In the genomic region with DNA sequence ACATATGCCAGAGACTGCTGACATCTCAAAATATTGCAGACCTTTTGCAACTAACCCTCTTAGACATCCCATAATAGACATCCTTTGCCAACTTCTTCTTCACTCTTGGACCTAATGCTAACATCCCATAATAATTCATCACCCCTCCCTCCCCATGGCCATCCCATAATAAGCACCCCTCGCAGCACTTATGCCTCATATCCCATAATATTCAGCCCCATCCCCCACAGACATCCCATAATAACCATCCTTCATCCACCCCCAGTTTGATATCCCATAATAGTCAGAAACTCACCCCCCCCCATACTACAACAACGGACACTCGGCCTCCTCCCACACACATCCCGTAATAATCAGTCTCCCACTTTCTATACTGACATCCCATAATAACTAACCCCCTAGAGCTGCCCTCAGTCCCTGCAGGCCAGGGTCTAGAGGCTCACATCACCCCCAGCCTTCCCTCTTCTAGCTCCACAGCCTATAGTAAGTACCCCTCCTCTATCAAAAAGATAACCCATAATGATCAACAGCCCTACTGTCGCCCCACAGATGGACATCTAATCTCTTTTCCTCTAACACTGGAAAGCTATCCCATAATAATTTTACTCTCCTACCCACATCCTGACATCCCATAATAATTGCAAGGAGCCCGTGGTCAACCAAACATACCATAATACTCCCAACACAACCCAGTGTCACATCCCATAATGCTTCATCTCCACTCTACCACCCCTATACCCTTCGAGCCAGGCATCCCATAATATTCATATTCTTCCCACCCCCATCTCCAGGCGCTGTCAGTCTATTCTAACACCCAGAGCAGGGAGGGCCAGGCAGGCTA, we compare ENCODE assay signal across 2 cellular contexts.
TF ChIP-seq lines count a peak whose summit lies in the region.

No MANE protein-coding gene starts in this region.

TF ChIP-seq in HEK293, 187 proteins besides CTCF, POLR2A, EP300 and RAD21 (continues in another document):
- TF ChIP-seq ZNF341 (tag by site-specific recombination; IDR thresholded peaks at IDR 0.05; ENCODE audit: low read depth) (no peak), ZNF639 (tag by site-specific recombination; IDR thresholded peaks at IDR 0.05) (peak; percentile 62), ZIC2 (tag by site-specific recombination; IDR thresholded peaks at IDR 0.05) (0 out of 2 replicates have a peak, but pooled peaks have one; percentile 10), ZNF404 (tag by site-specific recombination; IDR thresholded peaks at IDR 0.05) (no peak), ZNF175 (tag by site-specific recombination; IDR thresholded peaks at IDR 0.05) (no peak), HOXA7 (CRISPR knock-in tag; IDR thresholded peaks at IDR 0.05; ENCODE audit: borderline replicate concordance) (no peak), ZFP3 (tag by site-specific recombination; IDR thresholded peaks at IDR 0.05; ENCODE audit: low read depth) (no peak), ZNF513 (tag by site-specific recombination; IDR thresholded peaks at IDR 0.05) (no peak), ZNF510 (tag by site-specific recombination; IDR thresholded peaks at IDR 0.05; ENCODE audit: insufficient replicate concordance) (no peak), PRDM6 (tag by site-specific recombination; IDR thresholded peaks at IDR 0.05) (no peak), YY2 (tag by site-specific recombination; IDR thresholded peaks at IDR 0.05) (no peak), ZNF645 (tag by site-specific recombination; IDR thresholded peaks at IDR 0.05) (0 out of 2 replicates have a peak, but pooled peaks have one; percentile 40), ZNF302 (tag by site-specific recombination; IDR thresholded peaks at IDR 0.05; ENCODE audit: low read depth) (no peak), ZNF654 (tag by site-specific recombination; IDR thresholded peaks at IDR 0.05; ENCODE audit: low read depth) (peak; percentile 13; the same call in 1 of the 2 replicates), MEIS1 (CRISPR knock-in tag; IDR thresholded peaks at IDR 0.05; ENCODE audit: borderline replicate concordance) (no peak), ZNF626 (tag by site-specific recombination; IDR thresholded peaks at IDR 0.05) (no peak), YY1 (tag by site-specific recombination; IDR thresholded peaks at IDR 0.05) (no peak), ZNF19 (tag by site-specific recombination; IDR thresholded peaks at IDR 0.05; ENCODE audit: low read depth) (no peak; the same call in 1 of the 2 replicates), ZNF416 (tag by site-specific recombination; IDR thresholded peaks at IDR 0.05) (no peak), ZBTB6 (tag by site-specific recombination; IDR thresholded peaks at IDR 0.05) (no peak), ZBTB7A (tag by site-specific recombination; IDR thresholded peaks at IDR 0.05; ENCODE audit: low read depth) (0 out of 2 replicates have a peak, but pooled peaks have one; percentile 55), TRIM28 (IDR thresholded peaks at IDR 0.05; ENCODE audit: borderline replicate concordance, low read length) (no peak), ZNF423 (tag by site-specific recombination; IDR thresholded peaks at IDR 0.05) (no peak), ZNF544 (tag by site-specific recombination; IDR thresholded peaks at IDR 0.05) (no peak), ZNF629 (tag by site-specific recombination; IDR thresholded peaks at IDR 0.05) (peak; percentile 90)

TF ChIP-seq in HepG2, 621 proteins besides CTCF, POLR2A, EP300 and RAD21:
- TF ChIP-seq ZNF740 (CRISPR knock-in tag; IDR thresholded peaks at IDR 0.05) (0 out of 2 replicates have a peak, but pooled peaks have one; percentile 8), MAFF (IDR thresholded peaks at IDR 0.05; ENCODE audit: low read depth, low read length) (peak; percentile 50; the same call in 1 of the 2 replicates), NFRKB (IDR thresholded peaks at IDR 0.05) (no peak), FOXA3 (CRISPR knock-in tag; IDR thresholded peaks at IDR 0.05) (no peak), MAFK (conservative IDR thresholded peaks at IDR 0.05 in 1 of 2, IDR thresholded peaks at IDR 0.05 in 1 of 2; ENCODE audit: low read length in 2 of 2) (peak; percentile 71 to 76), FOXP4 (CRISPR knock-in tag; IDR thresholded peaks at IDR 0.05) (no peak), KLF9 (CRISPR knock-in tag; IDR thresholded peaks at IDR 0.05; ENCODE audit: low read depth) (no peak), NBN (conservative IDR thresholded peaks at IDR 0.05) (no peak), KLF13 (CRISPR knock-in tag; IDR thresholded peaks at IDR 0.05) (no peak), ATM (IDR thresholded peaks at IDR 0.05; ENCODE audit: borderline replicate concordance) (no peak), CAMTA2 (CRISPR knock-in tag; IDR thresholded peaks at IDR 0.05; ENCODE audit: borderline replicate concordance) (no peak), SRF (IDR thresholded peaks at IDR 0.05; ENCODE audit: low read depth, low read length) (no peak), EHMT2 (IDR thresholded peaks at IDR 0.05; ENCODE audit: borderline replicate concordance, low read depth, low read length) (no peak), HNRNPK (IDR thresholded peaks at IDR 0.05; ENCODE audit: low read depth, low read length, poor library complexity, severe bottlenecking) (peak; percentile 3), HOXA3 (CRISPR knock-in tag; IDR thresholded peaks at IDR 0.05) (no peak)
